In the genomic region with DNA sequence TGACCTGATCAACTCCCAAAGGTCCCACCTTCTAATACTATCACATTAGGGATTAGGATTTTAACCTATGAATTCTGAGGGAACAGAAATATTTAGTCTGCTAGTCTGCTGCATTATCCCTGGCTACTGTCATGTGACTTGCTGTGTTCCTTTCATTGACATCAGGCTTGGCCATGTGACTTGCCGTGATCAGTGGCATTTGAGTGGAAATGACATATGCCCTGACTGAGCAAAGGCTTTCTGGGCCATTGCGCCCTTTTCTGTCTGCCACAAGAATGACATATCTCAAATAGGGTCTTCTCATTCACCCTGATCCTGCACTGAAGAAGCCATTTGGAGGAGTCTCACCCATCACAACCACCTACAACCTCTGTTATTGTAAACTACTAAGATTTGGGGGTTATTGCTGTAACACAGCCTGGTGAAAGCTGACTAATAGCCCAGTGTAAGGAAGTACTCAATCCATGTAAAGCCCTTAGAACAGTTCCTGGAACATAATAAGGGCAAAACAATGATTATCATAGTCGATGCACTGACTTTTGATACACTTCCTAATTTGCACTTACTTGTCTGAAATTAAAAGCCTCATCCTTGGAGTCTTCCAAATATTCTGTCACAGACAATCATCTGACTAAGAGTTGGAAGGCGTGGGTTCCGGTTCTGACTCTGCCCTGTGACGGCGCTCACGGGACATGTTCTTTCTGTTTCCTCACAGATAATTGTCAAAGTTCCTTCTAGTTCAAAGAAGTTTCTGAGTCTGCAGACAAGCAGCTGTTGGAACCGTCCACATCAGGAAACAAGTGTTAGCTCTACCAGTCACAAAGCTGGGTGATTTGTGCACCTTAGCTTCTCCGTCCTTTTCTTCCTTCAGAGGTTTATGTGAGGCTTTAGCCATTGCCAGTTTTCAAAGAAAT, we compare ENCODE assay signal across 10 cellular contexts. TPM values are rescaled to one million over a fixed set of nuclear protein-coding genes. Genes with fewer than 3 reads are reported as not detected.
A peak's percentile ranks its signal among the peaks of the same experiment; 100 is the strongest.
DNase-seq lines count a peak whose midpoint lies in the region; ATAC-seq and TF ChIP-seq lines count a peak whose summit lies in the region.
"Had no signal": no experiment of that assay in that cellular context is flagged by ENCODE, and none has a peak within 500 bp of the region (broad histone marks: within the 10 kb centered on the region; RNA-seq: fewer than 3 reads in every experiment).

No MANE protein-coding gene starts in this region.

- no peak overlapping the region for H2BK12ac ChIP-seq in H9 (ENCODE audit: insufficient read length, low read depth, low read length)

- no peak overlapping the region for H3K23ac ChIP-seq in H9 (ENCODE audit: insufficient read length, low read depth, low read length)

- no peak overlapping the region for H2AK5ac ChIP-seq in H9 (ENCODE audit: insufficient read length, low read length)

- no peak overlapping the region for H3K56ac ChIP-seq in H9 (ENCODE audit: insufficient read length, low read depth, low read length)

- peak; percentile 17 for DNase-seq in DMS 273 (lab: John Stamatoyannopoulos, UW; ENCODE audit: unreplicated experiment)
- DNase-seq in DMS 273 treated with DMSO at 0.1 percent for 48 hours (lab: John Stamatoyannopoulos, UW): no peak
- DNase-seq in NOMO-1 treated with dmso at 0.1 percent for 144 hours (lab: John Stamatoyannopoulos, UW; ENCODE audit: unreplicated experiment): peak; percentile 51
- DNase-seq in activated effector memory CD4-positive, alpha-beta T cell treated with Interleukin-2 at 50 U/mL for 16 hours: peak; percentile 29
- DNase-seq in left lung: peak; percentile 81 to 84
- peak; percentile 25 to 38 for DNase-seq in stimulated activated CD8-positive, alpha-beta memory T cell treated with anti-CD3 and anti-CD28 coated beads, Interleukin-2, amount 100 ng/mL, for 1 hour (ENCODE audit: low read depth in 2 of 2)
- DNase-seq in H9: no peak
- no peak for DNase-seq in SK-N-SH

- H3K36me3 Mint-ChIP-seq in H9 (ENCODE audit: insufficient read depth in 1 of 3, low read depth in 3 of 3): no peaks in the 10 kb centered on the region

- no peak overlapping the region for H3T11ph ChIP-seq in H9 (ENCODE audit: low read length)

- H3K18ac ChIP-seq in H9 (ENCODE audit: insufficient read length, low read depth, low read length): no peak overlapping the region

- no peak overlapping the region for H4K91ac ChIP-seq in H9 (ENCODE audit: insufficient read length, low read depth, low read length)

- no peak for TF ChIP-seq EP300 in SK-N-SH (IDR thresholded peaks at IDR 0.05; ENCODE audit: borderline replicate concordance in 1 of 2, low read depth in 1 of 2, low read length in 1 of 2)

- H3K4me3 Mint-ChIP-seq in H9: no peak overlapping the region
- H3K4me3 Mint-ChIP-seq: nephron had no signal

- H3K79me2 ChIP-seq in H9 (ENCODE audit: insufficient read depth, low read length): no peaks in the 10 kb centered on the region
- H3K79me2 ChIP-seq in SK-N-SH (ENCODE audit: insufficient read depth): no peaks in the 10 kb centered on the region

- H4K5ac ChIP-seq in H9 (ENCODE audit: insufficient read length, low read depth, low read length): no peak overlapping the region

- peak overlapping the region; percentile 88 to 89 for H3K27ac ChIP-seq in left lung
- H3K27ac ChIP-seq in H9 (ENCODE audit: insufficient read length, low read depth, low read length): no peak overlapping the region
- no peak overlapping the region for H3K27ac ChIP-seq in SK-N-SH (ENCODE audit: low read depth in 2 of 2, low read length in 1 of 2)
- H3K27ac ChIP-seq: 22Rv1 had no signal

- H2BK15ac ChIP-seq in H9 (ENCODE audit: low read depth, low read length): no peak overlapping the region

- H3K27me3 Mint-ChIP-seq in H9 (ENCODE audit: low read depth): no peaks in the 10 kb centered on the region

- H2BK20ac ChIP-seq in H9 (ENCODE audit: low read depth, low read length, poor library complexity, severe bottlenecking): no peak overlapping the region

- H3K4me1 ChIP-seq in left lung: peaks cover 18 to 55% of the 10 kb centered on the region in 2 donors
- H3K4me1 ChIP-seq in H9 (ENCODE audit: insufficient read depth, low read length): 0 out of 2 replicates have a peak, but pooled peaks cover 3% of the 10 kb centered on the region
- no peaks in the 10 kb centered on the region for H3K4me1 ChIP-seq in SK-N-SH (ENCODE audit: control insufficient read depth in 1 of 2, insufficient read depth in 2 of 2, low read depth in 1 of 2, low read length in 1 of 2)

- H3K4me2 ChIP-seq in H9 (ENCODE audit: insufficient read depth, insufficient read length, low read length) (no peak overlapping the region), SK-N-SH (no peak overlapping the region)

- no peak overlapping the region for H2BK5ac ChIP-seq in H9 (ENCODE audit: insufficient read length, low read length)

- TF ChIP-seq RAD21 in SK-N-SH (IDR thresholded peaks at IDR 0.05; ENCODE audit: low read length): no peak

- H3K9me3 ChIP-seq in left lung: no peaks in the 10 kb centered on the region
- H3K9me3 ChIP-seq in H9 (ENCODE audit: control insufficient read depth, low read depth, low read length): no peaks in the 10 kb centered on the region
- H3K9me3 ChIP-seq in SK-N-SH: no peaks in the 10 kb centered on the region

- POLR2A ChIA-PET in SK-N-SH (lab: Yijun Ruan, JAX): no interaction called here

- no peaks in the 10 kb centered on the region for H3F3A ChIP-seq in SK-N-SH (replicated peaks; ENCODE audit: insufficient read depth)

- H3K9me2 ChIP-seq in SK-N-SH: no peaks in the 10 kb centered on the region

- no peak overlapping the region for H3K14ac ChIP-seq in H9 (ENCODE audit: insufficient read depth, low read length)

- H3K79me1 ChIP-seq in H9 (ENCODE audit: insufficient read depth, low read depth, low read length, poor library complexity, severe bottlenecking): no peaks in the 10 kb centered on the region

- no peaks in the 10 kb centered on the region for H4K20me1 ChIP-seq in H9 (ENCODE audit: control insufficient read depth, insufficient read depth, insufficient read length)
- H4K20me1 ChIP-seq in SK-N-SH (ENCODE audit: insufficient read depth): no peaks in the 10 kb centered on the region

- no peak overlapping the region for H2BK120ac ChIP-seq in H9 (ENCODE audit: low read depth, low read length, poor library complexity, severe bottlenecking)

- no peak overlapping the region for H4K8ac ChIP-seq in H9 (replicated peaks; ENCODE audit: insufficient read length, low read depth, low read length)

- ATAC-seq in left lung: peak; percentile 57

- TF ChIP-seq CTCF in left lung (IDR thresholded peaks at IDR 0.05): no peak
- no peak for TF ChIP-seq CTCF in H9 (conservative IDR thresholded peaks at IDR 0.05)
- TF ChIP-seq CTCF in SK-N-SH (IDR thresholded peaks at IDR 0.05): no peak

- H3K9ac ChIP-seq in H9 (ENCODE audit: extremely low read depth, insufficient read length, low read length) (no peak overlapping the region), SK-N-SH (no peak overlapping the region)

- H3K4me3 ChIP-seq in left lung (no peak overlapping the region), SK-N-SH (ENCODE audit: low read depth in 2 of 2, low read length in 1 of 2) (no peak overlapping the region)

- no peak overlapping the region for H3K4ac ChIP-seq in H9 (ENCODE audit: low read depth, low read length)

- no peaks in the 10 kb centered on the region for H3K23me2 ChIP-seq in H9 (ENCODE audit: insufficient read length, low read depth, low read length, poor library complexity, severe bottlenecking)

- no CpG with 5 or more reads among the region's 10 CpGs for WGBS in H9 (ENCODE audit: extremely low coverage, insufficient read length, low lambda C conversion rate)
- WGBS in SK-N-SH (ENCODE audit: low lambda C conversion rate): 16% methylated on average over 10 of the region's 10 CpGs

- H3K4me1 Mint-ChIP-seq in H9: peaks cover 4 to 11% of the 10 kb centered on the region in 2 experiments

- no peaks in the 10 kb centered on the region for H3K9me3 Mint-ChIP-seq in H9
- H3K9me3 Mint-ChIP-seq: nephron had no signal

- no peaks in the 10 kb centered on the region for H3K27me3 ChIP-seq in left lung
- no peaks in the 10 kb centered on the region for H3K27me3 ChIP-seq in H9 (ENCODE audit: insufficient read depth, low read length)
- no peaks in the 10 kb centered on the region for H3K27me3 ChIP-seq in SK-N-SH (ENCODE audit: insufficient read depth)

- H2AFZ ChIP-seq in H9 (ENCODE audit: low read length): no peak overlapping the region
- no peak overlapping the region for H2AFZ ChIP-seq in SK-N-SH (ENCODE audit: low read depth)

- H3K36me3 ChIP-seq in left lung: no peaks in the 10 kb centered on the region
- H3K36me3 ChIP-seq in SK-N-SH (replicated peaks in 1 of 2; ENCODE audit: control insufficient read depth in 1 of 2, insufficient read depth in 2 of 2, low read length in 1 of 2): no peaks in the 10 kb centered on the region

- CTCF ChIA-PET in SK-N-SH (lab: Yijun Ruan, JAX): interaction anchor here (1.3 kb wide), 1 partner anchor 10 kb away, joined by 4 read pairs; no protein-coding TSS in a partner anchor

- intact Hi-C loops in left lung (cut with DNase I): no loop called here

- no peak overlapping the region for H3K27ac Mint-ChIP-seq in H9

TF ChIP-seq in SK-N-SH, 30 proteins besides CTCF, POLR2A, EP300 and RAD21 (continues in another document):
- TF ChIP-seq FOSL2 (IDR thresholded peaks at IDR 0.05; ENCODE audit: borderline replicate concordance, low read depth) (no peak), RXRA (IDR thresholded peaks at IDR 0.05; ENCODE audit: borderline replicate concordance, low read depth) (no peak), MXI1 (IDR thresholded peaks at IDR 0.05; ENCODE audit: low read depth, low read length) (no peak), FOXM1 (IDR thresholded peaks at IDR 0.05; ENCODE audit: low read depth) (no peak), CHD2 (IDR thresholded peaks at IDR 0.05; ENCODE audit: low read length, partially characterized antibody) (no peak), ZBTB33 (IDR thresholded peaks at IDR 0.05; ENCODE audit: borderline replicate concordance, low read depth) (no peak), ELF1 (IDR thresholded peaks at IDR 0.05) (no peak)

RNA-seq across cellular contexts. Expression of gene RASGEF1B, which starts 33.2 kb away (rescaled TPM):
- total RNA-seq in left lung (10 to 100 TPM; 24.8 to 34.7 TPM), H9 (2021) (6.4 and 7.5 TPM in 2 replicates)
- not detected in 2 replicates for polyA plus RNA-seq in SK-N-SH (2012; rRNA removed)
- polyA plus RNA-seq in SK-N-SH (2012; cell fraction: cytosol; rRNA removed): not detected in 2 replicates
- polyA plus RNA-seq in SK-N-SH (2012; cell fraction: nucleus; rRNA removed): not detected in 2 replicates

Comparison
In these comparisons a context has a peak if more than half of its experiments do, and no peak if none do; other contexts are left out.
1. DNase-seq: peak in DMS 273 (single experiment), NOMO-1 treated with dmso at 0.1 percent for 144 hours (single experiment), activated effector memory CD4-positive, alpha-beta T cell treated with Interleukin-2 at 50 U/mL for 16 hours (single experiment), left lung (2 of 2) and stimulated activated CD8-positive, alpha-beta memory T cell treated with anti-CD3 and anti-CD28 coated beads, Interleukin-2, amount 100 ng/mL, for 1 hour (2 of 2); none in DMS 273 treated with DMSO at 0.1 percent for 48 hours (single experiment), H9 (single experiment) and SK-N-SH (single experiment).
2. H3K27ac ChIP-seq: peak in left lung (2 of 2); none in H9 (single experiment) and SK-N-SH (0 of 2).